16 cellular contexts compared by ENCODE assay signal in the genomic region with DNA sequence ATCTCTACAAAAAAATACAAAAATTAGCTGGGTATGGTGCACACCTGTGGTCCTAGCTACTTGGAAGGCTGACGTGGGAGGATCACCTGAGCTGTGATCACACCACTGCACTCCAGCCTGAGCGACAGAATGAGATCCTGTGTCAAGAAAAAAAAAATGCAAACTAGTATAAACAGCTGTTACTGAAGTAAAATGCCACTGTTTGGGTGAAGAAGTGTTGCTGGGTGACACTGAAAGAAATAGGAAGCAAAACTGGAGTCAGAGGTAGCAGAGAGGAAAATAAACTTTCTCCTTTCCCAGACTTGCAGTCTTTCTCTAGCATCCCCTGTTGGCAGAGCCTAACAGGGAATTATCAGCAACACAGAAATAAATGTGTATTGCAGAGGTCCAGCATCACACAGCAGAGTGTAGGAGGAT.
A peak's percentile ranks its signal among the peaks of the same experiment; 100 is the strongest.
DNase-seq lines count a peak whose midpoint lies in the region; ATAC-seq and TF ChIP-seq lines count a peak whose summit lies in the region.
"Had no signal": no experiment of that assay in that cellular context is flagged by ENCODE, and none has a peak within 500 bp of the region (broad histone marks: within the 10 kb centered on the region; RNA-seq: fewer than 3 reads in every experiment).

No MANE protein-coding gene starts in this region.

- intact Hi-C loops in spleen (cut with DNase I; ENCODE audit: low total_unique reads) = no loop called here

- H3K27me3 ChIP-seq in MM.1S (replicated peaks; ENCODE audit: insufficient read depth, low read length) (no peaks in the 10 kb centered on the region), spleen (replicated peaks in 1 of 7) (no peaks in the 10 kb centered on the region)
- no peaks in the 10 kb centered on the region for H3K27me3 ChIP-seq in effector memory CD4-positive, alpha-beta T cell (replicated peaks; ENCODE audit: control insufficient read depth, insufficient read depth, low read length, poor library complexity, severe bottlenecking)
- H3K27me3 ChIP-seq: gastrocnemius medialis had no signal

- no peak overlapping the region for H3K9ac ChIP-seq in MM.1S (ENCODE audit: low read length)

- no peaks in the 10 kb centered on the region for H3K9me2 ChIP-seq in MM.1S (replicated peaks; ENCODE audit: insufficient read depth, low read length)

- no peak overlapping the region for H3K4me3 Mint-ChIP-seq in activated CD8-positive, alpha-beta memory T cell treated with anti-CD3 and anti-CD28 coated beads, Interleukin-2, amount 10 ng/mL, durations not matched to agents 7 days and 5 days

- H2AFZ ChIP-seq in MM.1S (ENCODE audit: low read length) = no peak overlapping the region

- 45 to 76% (median 60%) methylated on average over 2 of the region's 2 CpGs for WGBS in spleen, 5 donors

- TF ChIP-seq CTCF in MM.1S (IDR thresholded peaks at IDR 0.05; ENCODE audit: low read length) (peak; percentile 6; the same call in 1 of the 2 replicates), spleen (IDR thresholded peaks at IDR 0.05 in 8 of 11, conservative IDR thresholded peaks at IDR 0.05 in 3 of 11) (no peak)

- no peak for TF ChIP-seq POLR2A in spleen (IDR thresholded peaks at IDR 0.05)

- H3F3A ChIP-seq in MM.1S (ENCODE audit: insufficient read depth, low read length) = no peaks in the 10 kb centered on the region

- peaks cover 72% of the 10 kb centered on the region for H3K4me1 Mint-ChIP-seq in activated CD8-positive, alpha-beta memory T cell treated with anti-CD3 and anti-CD28 coated beads, Interleukin-2, amount 10 ng/mL, durations not matched to agents 7 days and 5 days

- no peaks in the 10 kb centered on the region for H3K27me3 Mint-ChIP-seq in activated CD8-positive, alpha-beta memory T cell treated with anti-CD3 and anti-CD28 coated beads, Interleukin-2, amount 10 ng/mL, durations not matched to agents 7 days and 5 days

- H4K20me1 ChIP-seq in MM.1S (ENCODE audit: insufficient read depth, low read length) = no peaks in the 10 kb centered on the region

- DNase-seq in activated CD8-positive, alpha-beta memory T cell treated with anti-CD3 and anti-CD28 coated beads, Interleukin-2, amount 10 ng/mL, durations not matched to agents 7 days and 5 days = no peak
- no peak for DNase-seq in activated CD8-positive, alpha-beta memory T cell treated with anti-CD3 and anti-CD28 coated beads, Interleukin-2, amount 50 U/mL, for 4 hours
- DNase-seq in MM.1S (no peak), spleen (no peak)
- no peak for DNase-seq in stimulated activated CD8-positive, alpha-beta memory T cell treated with anti-CD3 and anti-CD28 coated beads, Interleukin-4, amount 100 ng/mL, for 48 hours
- DNase-seq in effector memory CD4-positive, alpha-beta T cell = no peak
- DNase-seq: activated CD4-positive, CD25-positive, alpha-beta regulatory T cell treated with anti-CD3 and anti-CD28 coated beads, Interleukin-2, amount 50 U/mL, for 72 hours; activated naive CD4-positive, alpha-beta T cell treated with Interleukin-2 at 50 U/mL for 16 hours; cerebellar nuclear complex; gastrocnemius medialis; HCEC 1CT; lower lobe of right lung; NCI-H510A treated with DMSO at 0.1 percent for 48 hours; SJCRH30 had no signal

- peaks cover 47% of the 10 kb centered on the region for H3K36me3 Mint-ChIP-seq in activated CD8-positive, alpha-beta memory T cell treated with anti-CD3 and anti-CD28 coated beads, Interleukin-2, amount 10 ng/mL, durations not matched to agents 7 days and 5 days

- H3K4me3 ChIP-seq in MM.1S (ENCODE audit: low read length) (no peak overlapping the region), spleen (no peak overlapping the region)
- no peak overlapping the region for H3K4me3 ChIP-seq in effector memory CD4-positive, alpha-beta T cell (ENCODE audit: insufficient read depth, low read depth, low read length, poor library complexity, severe bottlenecking)
- H3K4me3 ChIP-seq: gastrocnemius medialis, lower lobe of right lung, SJCRH30 had no signal

- H3K4me1 ChIP-seq in MM.1S (ENCODE audit: low read length) (no peaks in the 10 kb centered on the region), spleen (peaks cover 0 to 31% (median 14%) of the 10 kb centered on the region in 6 donors)
- peaks cover 4% of the 10 kb centered on the region for H3K4me1 ChIP-seq in effector memory CD4-positive, alpha-beta T cell (ENCODE audit: control insufficient read depth, insufficient read depth, low read length, poor library complexity, severe bottlenecking)
- H3K4me1 ChIP-seq: gastrocnemius medialis, lower lobe of right lung, SJCRH30 had no signal

- no peak for ATAC-seq in activated CD8-positive, alpha-beta memory T cell treated with anti-CD3 and anti-CD28 coated beads, Interleukin-2, amount 10 ng/mL, durations not matched to agents 7 days and 5 days
- ATAC-seq in GM18520 (IDR thresholded peaks at IDR 0.05; ENCODE audit: unreplicated experiment) = no peak
- ATAC-seq: gastrocnemius medialis, lower lobe of right lung had no signal

- H3K79me2 ChIP-seq in MM.1S (ENCODE audit: low read length) = no peaks in the 10 kb centered on the region

- H3K27ac ChIP-seq in MM.1S (ENCODE audit: low read length) = no peak overlapping the region
- peak overlapping the region; percentile 7 for H3K27ac ChIP-seq in cingulate gyrus (ENCODE audit: low read depth, low read length)
- peak overlapping the region in 6 of 8 donors; percentile 11 to 81 (median 52) for H3K27ac ChIP-seq in spleen
- H3K27ac ChIP-seq in effector memory CD4-positive, alpha-beta T cell (ENCODE audit: insufficient read depth, low read length, poor library complexity, severe bottlenecking) = no peak overlapping the region
- H3K27ac ChIP-seq: gastrocnemius medialis, lower lobe of right lung, SJCRH30 had no signal

- peaks cover 18% of the 10 kb centered on the region for H3K9me3 Mint-ChIP-seq in activated CD8-positive, alpha-beta memory T cell treated with anti-CD3 and anti-CD28 coated beads, Interleukin-2, amount 10 ng/mL, durations not matched to agents 7 days and 5 days (ENCODE audit: low read depth)

- no peaks in the 10 kb centered on the region for H3K36me3 ChIP-seq in MM.1S (replicated peaks; ENCODE audit: insufficient read depth, low read length)
- H3K36me3 ChIP-seq in spleen = no peaks in the 10 kb centered on the region
- H3K36me3 ChIP-seq in effector memory CD4-positive, alpha-beta T cell (ENCODE audit: control insufficient read depth, insufficient read depth, low read length) = no peaks in the 10 kb centered on the region
- H3K36me3 ChIP-seq: gastrocnemius medialis, lower lobe of right lung, SJCRH30 had no signal

- no peaks in the 10 kb centered on the region for H3K9me3 ChIP-seq in MM.1S (replicated peaks; ENCODE audit: insufficient read depth, low read length)
- H3K9me3 ChIP-seq in spleen = no peaks in the 10 kb centered on the region
- no peaks in the 10 kb centered on the region for H3K9me3 ChIP-seq in effector memory CD4-positive, alpha-beta T cell (ENCODE audit: control insufficient read depth, low read length)
- H3K9me3 ChIP-seq: gastrocnemius medialis, lower lobe of right lung, SJCRH30 had no signal

- CTCF ChIA-PET in activated CD8-positive, alpha-beta memory T cell treated with anti-CD3 and anti-CD28 coated beads, Interleukin-2, amount 10 ng/mL, durations not matched to agents 7 days and 5 days (lab: Charles Lee) = interaction anchor here (0.8 to 1.7 kb wide), 6 partner anchors 18 to 579 kb away, joined by 3 to 6 read pairs (median 3); a partner anchor contains a TSS

- peak overlapping the region; percentile 99 for H3K27ac Mint-ChIP-seq in activated CD8-positive, alpha-beta memory T cell treated with anti-CD3 and anti-CD28 coated beads, Interleukin-2, amount 10 ng/mL, durations not matched to agents 7 days and 5 days

- no peak overlapping the region for H3K4me2 ChIP-seq in MM.1S (ENCODE audit: low read depth, low read length)

Comparison
In these comparisons a context has a peak if more than half of its experiments do, and no peak if none do; other contexts are left out.
1. H3K27ac ChIP-seq: peak in cingulate gyrus (single experiment) and spleen (6 of 8); none in MM.1S (single experiment) and effector memory CD4-positive, alpha-beta T cell (single experiment).